In genomic region chr5:9187614-9188013, GRCh38 we compare ENCODE assay signal across 17 cellular contexts.
"Had no signal": no experiment of that assay in that cellular context is flagged by ENCODE, and none has a peak within 500 bp of the region (broad histone marks: within the 10 kb centered on the region; RNA-seq: fewer than 3 reads in every experiment).

No MANE protein-coding gene starts in this region.

- H3K27me3 Mint-ChIP-seq: activated CD4-positive, alpha-beta memory T cell treated with anti-CD3 and anti-CD28 coated beads, Interleukin-2, amount 10 ng/mL, durations not matched to agents 7 days and 5 days; progenitor cell of endocrine pancreas; type B pancreatic cell had no signal

- DNase-seq: activated CD4-positive, alpha-beta T cell treated with anti-CD3 and anti-CD28 coated beads for 1 hour; activated CD8-positive, alpha-beta memory T cell treated with anti-CD3 and anti-CD28 coated beads, Interleukin-2, amount 50 U/mL, for 48 hours; activated naive CD4-positive, alpha-beta T cell; aorta; effector CD8-positive, alpha-beta T cell; hippocampal formation; lower lobe of right lung; naive thymus-derived CD8-positive, alpha-beta T cell; right cardiac atrium; stimulated activated naive CD4-positive, alpha-beta T cell treated with Interleukin-2 at 50 U/mL for 16 hours; T-helper 9 cell had no signal

- H3K27ac ChIP-seq: coronary artery, lower lobe of right lung, neutrophil, suprapubic skin had no signal

- H3K9me3 Mint-ChIP-seq: type B pancreatic cell had no signal

- H3K4me1 Mint-ChIP-seq: naive thymus-derived CD8-positive, alpha-beta T cell had no signal

- H3K36me3 Mint-ChIP-seq: naive thymus-derived CD8-positive, alpha-beta T cell had no signal

- H3K4me1 ChIP-seq: lower lobe of right lung, suprapubic skin had no signal

- H3K27ac Mint-ChIP-seq: naive thymus-derived CD8-positive, alpha-beta T cell; progenitor cell of endocrine pancreas; type B pancreatic cell had no signal

- H3K36me3 ChIP-seq: lower lobe of right lung, neutrophil, suprapubic skin had no signal

- ATAC-seq: lower lobe of right lung; naive thymus-derived CD8-positive, alpha-beta T cell; right cardiac atrium had no signal

- H3K4me3 ChIP-seq: coronary artery, lower lobe of right lung, suprapubic skin had no signal

- H3K4me3 Mint-ChIP-seq: activated CD4-positive, alpha-beta memory T cell treated with anti-CD3 and anti-CD28 coated beads, Interleukin-2, amount 10 ng/mL, durations not matched to agents 7 days and 5 days; naive thymus-derived CD8-positive, alpha-beta T cell; type B pancreatic cell had no signal

- H3K27me3 ChIP-seq: neutrophil, suprapubic skin had no signal

- H3K9me3 ChIP-seq: lower lobe of right lung, neutrophil, suprapubic skin had no signal
